20 cellular contexts compared by ENCODE assay signal in genomic region chr21:26962516-26963305, GRCh38. TPM values are rescaled to one million over a fixed set of nuclear protein-coding genes. Genes with fewer than 3 reads are reported as not detected.
A peak's percentile ranks its signal among the peaks of the same experiment; 100 is the strongest.
DNase-seq lines count a peak whose midpoint lies in the region; ATAC-seq and TF ChIP-seq lines count a peak whose summit lies in the region.
"Had no signal": no experiment of that assay in that cellular context is flagged by ENCODE, and none has a peak within 500 bp of the region (broad histone marks: within the 10 kb centered on the region; RNA-seq: fewer than 3 reads in every experiment).

No MANE protein-coding gene starts in this region.

- peak; percentile 51 for DNase-seq in NCI-H2171 treated with DMSO at 0.1 percent for 48 hours (lab: John Stamatoyannopoulos, UW)
- no peak for DNase-seq in NCI-H2171 (lab: John Stamatoyannopoulos, UW)
- DNase-seq in SJCRH30 = no peak
- no peak for DNase-seq in hepatocyte (ENCODE audit: low spot score)
- DNase-seq in stromal cell of bone marrow (ENCODE audit: low read depth) = peak; percentile 62
- DNase-seq in naive thymus-derived CD4-positive, alpha-beta T cell = no peak
- DNase-seq: 8988T; activated CD8-positive, alpha-beta memory T cell treated with anti-CD3 and anti-CD28 coated beads, Interleukin-2, amount 10 ng/mL, durations not matched to agents 7 days and 5 days; activated gamma-delta T cell; CD8-positive, alpha-beta memory T cell; NCI-H1436; NCI-H510A; stimulated activated naive CD8-positive, alpha-beta T cell treated with anti-CD3 and anti-CD28 coated beads, Interleukin-15, Interleukin-2, amounts not matched to agents 100 U/mL and 50 U/mL, for 24 hours; T-helper 1 cell had no signal

- H3K4me1 Mint-ChIP-seq in naive thymus-derived CD4-positive, alpha-beta T cell = peaks cover 0 to 8% (median 0%) of the 10 kb centered on the region in 7 donors
- H3K4me1 Mint-ChIP-seq: activated CD8-positive, alpha-beta memory T cell treated with anti-CD3 and anti-CD28 coated beads, Interleukin-2, amount 10 ng/mL, durations not matched to agents 7 days and 5 days; CD8-positive, alpha-beta memory T cell had no signal

- WGBS in hepatocyte (ENCODE audit: low lambda C conversion rate, missing lambda C conversion rate) = 72% methylated on average over 5 of the region's 5 CpGs

- POLR2A ChIA-PET in naive thymus-derived CD4-positive, alpha-beta T cell (lab: Charles Lee) = no interaction called here

- H3K9me3 Mint-ChIP-seq in naive thymus-derived CD4-positive, alpha-beta T cell = peaks cover 0 to 4% (median 0%) of the 10 kb centered on the region in 11 donors

- ATAC-seq in naive thymus-derived CD4-positive, alpha-beta T cell = no peak
- ATAC-seq in esophagus mucosa (no peak), HG02884 (IDR thresholded peaks at IDR 0.05; ENCODE audit: unreplicated experiment) (no peak)
- ATAC-seq: activated CD8-positive, alpha-beta memory T cell treated with anti-CD3 and anti-CD28 coated beads, Interleukin-2, amount 10 ng/mL, durations not matched to agents 7 days and 5 days; GM12878; HCT116; K562; Panc1; stimulated activated naive CD8-positive, alpha-beta T cell treated with anti-CD3 and anti-CD28 coated beads, Interleukin-15, Interleukin-2, amounts not matched to agents 100 U/mL and 50 U/mL, for 24 hours had no signal

- peak overlapping the region; percentile 76 for H3K4me3 ChIP-seq in SJCRH30
- no peak overlapping the region for H3K4me3 ChIP-seq in hepatocyte
- no peak overlapping the region for H3K4me3 ChIP-seq in naive thymus-derived CD4-positive, alpha-beta T cell (ENCODE audit: low read length)
- H3K4me3 ChIP-seq: GM12878, K562 had no signal

- H3K9me3 ChIP-seq in SJCRH30 (replicated peaks) (no peaks in the 10 kb centered on the region), hepatocyte (ENCODE audit: low read depth) (no peaks in the 10 kb centered on the region)
- no peaks in the 10 kb centered on the region for H3K9me3 ChIP-seq in naive thymus-derived CD4-positive, alpha-beta T cell (ENCODE audit: control insufficient read depth in 2 of 3, low read length in 3 of 3)

- H3K27ac ChIP-seq in SJCRH30 = peak overlapping the region; percentile 93
- no peak overlapping the region for H3K27ac ChIP-seq in hepatocyte
- no peak overlapping the region for H3K27ac ChIP-seq in naive thymus-derived CD4-positive, alpha-beta T cell (ENCODE audit: low read depth, low read length)

- no peaks in the 10 kb centered on the region for H3K36me3 Mint-ChIP-seq in naive thymus-derived CD4-positive, alpha-beta T cell
- H3K36me3 Mint-ChIP-seq: activated CD8-positive, alpha-beta memory T cell treated with anti-CD3 and anti-CD28 coated beads, Interleukin-2, amount 10 ng/mL, durations not matched to agents 7 days and 5 days; CD8-positive, alpha-beta memory T cell had no signal

- no peaks in the 10 kb centered on the region for H4K20me1 ChIP-seq in hepatocyte (ENCODE audit: insufficient read depth, poor library complexity, severe bottlenecking)

- H3K27ac Mint-ChIP-seq in naive thymus-derived CD4-positive, alpha-beta T cell = no peak overlapping the region
- H3K27ac Mint-ChIP-seq: activated CD8-positive, alpha-beta memory T cell treated with anti-CD3 and anti-CD28 coated beads, Interleukin-2, amount 10 ng/mL, durations not matched to agents 7 days and 5 days; CD8-positive, alpha-beta memory T cell had no signal

- no peaks in the 10 kb centered on the region for H3K9me2 ChIP-seq in hepatocyte (replicated peaks; ENCODE audit: insufficient read depth)

- H3K79me2 ChIP-seq in hepatocyte = no peaks in the 10 kb centered on the region

- H3K4me3 Mint-ChIP-seq in naive thymus-derived CD4-positive, alpha-beta T cell = no peak overlapping the region
- H3K4me3 Mint-ChIP-seq: activated CD8-positive, alpha-beta memory T cell treated with anti-CD3 and anti-CD28 coated beads, Interleukin-2, amount 10 ng/mL, durations not matched to agents 7 days and 5 days; CD8-positive, alpha-beta memory T cell had no signal

- H3K27me3 Mint-ChIP-seq in naive thymus-derived CD4-positive, alpha-beta T cell = peaks cover 35 to 44% (median 38%) of the 10 kb centered on the region in 5 donors

- intact Hi-C loops in naive thymus-derived CD4-positive, alpha-beta T cell (cut with micrococcal nuclease) = loop anchor here in 1 of 2 donors (5.0 to 10.0 kb wide), 2 partner anchors 62 to 110 kb away; no protein-coding TSS in a partner anchor

- H3K27me3 ChIP-seq in SJCRH30 (no peaks in the 10 kb centered on the region), hepatocyte (peaks cover 34% of the 10 kb centered on the region)
- no peaks in the 10 kb centered on the region for H3K27me3 ChIP-seq in naive thymus-derived CD4-positive, alpha-beta T cell (ENCODE audit: control insufficient read depth in 2 of 2, insufficient read depth in 2 of 2, low read length in 2 of 2)

- peak overlapping the region; percentile 85 for H3K4me2 ChIP-seq in hepatocyte

- H2AFZ ChIP-seq in hepatocyte = no peak overlapping the region

- H3K4me1 ChIP-seq in SJCRH30 (peaks cover 41% of the 10 kb centered on the region), hepatocyte (ENCODE audit: insufficient read depth) (peaks cover 7% of the 10 kb centered on the region)
- H3K4me1 ChIP-seq in naive thymus-derived CD4-positive, alpha-beta T cell (ENCODE audit: control insufficient read depth in 2 of 2, insufficient read depth in 2 of 2, low read length in 2 of 2) = no peaks in the 10 kb centered on the region

- no peak for TF ChIP-seq CTCF in hepatocyte (IDR thresholded peaks at IDR 0.05; ENCODE audit: poor library complexity)

- H3K36me3 ChIP-seq in SJCRH30 = peaks cover 55% of the 10 kb centered on the region
- H3K36me3 ChIP-seq in hepatocyte (replicated peaks; ENCODE audit: insufficient read depth, low read depth) = no peaks in the 10 kb centered on the region
- no peaks in the 10 kb centered on the region for H3K36me3 ChIP-seq in naive thymus-derived CD4-positive, alpha-beta T cell (ENCODE audit: control insufficient read depth in 2 of 3, insufficient read depth in 3 of 3, low read length in 3 of 3)

- CTCF ChIA-PET in naive thymus-derived CD4-positive, alpha-beta T cell (lab: Charles Lee) = no interaction called here

RNA-seq across cellular contexts. Expression of gene ADAMTS5, which starts 4.2 kb away (rescaled TPM):
- total RNA-seq in SJCRH30 (2014; rRNA removed; shearing (Covaris generic)) = 12.3 and 14.2 TPM in 2 replicates
- total RNA-seq in hepatocyte (2.9 and 3.1 TPM in 2 replicates), esophagus mucosa (0.80 TPM)
- polyA plus RNA-seq in hepatocyte = 0.94 and 1.4 TPM in 2 replicates
- total RNA-seq in naive thymus-derived CD4-positive, alpha-beta T cell = under 1 TPM in 2 of 5 experiments, not detected in 3; 0.03 to 0.12 TPM
- polyA plus RNA-seq in naive thymus-derived CD4-positive, alpha-beta T cell = not detected
- total RNA-seq: activated CD8-positive, alpha-beta memory T cell treated with anti-CD3 and anti-CD28 coated beads, Interleukin-2, amount 10 ng/mL, durations not matched to agents 7 days and 5 days; CD8-positive, alpha-beta memory T cell; GM12878; K562 had no signal
- polyA plus RNA-seq: CD8-positive, alpha-beta memory T cell; GM12878; K562 had no signal

Comparison
In these comparisons a context has a peak if more than half of its experiments do, and no peak if none do; other contexts are left out.
1. DNase-seq: peak in NCI-H2171 treated with DMSO at 0.1 percent for 48 hours (single experiment) and stromal cell of bone marrow (single experiment); none in NCI-H2171 (single experiment), SJCRH30 (0 of 2), hepatocyte (single experiment) and naive thymus-derived CD4-positive, alpha-beta T cell (0 of 9).